In genomic region chr16:31471875-31472558, GRCh38 we compare ENCODE assay signal across 1 cellular context.
TF ChIP-seq lines count a peak whose summit lies in the region.

Gene TGFB1I1, plus strand, starts transcription at chr16:31472152. Its CDS starts 37 bp downstream, at chr16:31472189.

TF ChIP-seq in H1, 55 proteins besides CTCF, POLR2A, EP300 and RAD21:
- TF ChIP-seq PHF8 (conservative IDR thresholded peaks at IDR 0.05; ENCODE audit: low read depth, low read length) = 0 out of 2 replicates have a peak, but pooled peaks have one; percentile 40
- no peak for TF ChIP-seq CBX8 (IDR thresholded peaks at IDR 0.05; ENCODE audit: borderline replicate concordance, low read depth, low read length)
- no peak for TF ChIP-seq TBP (IDR thresholded peaks at IDR 0.05; ENCODE audit: low read depth, low read length)
- no peak for TF ChIP-seq CHD2 (IDR thresholded peaks at IDR 0.05; ENCODE audit: low read length)
- TF ChIP-seq KDM1A (IDR thresholded peaks at IDR 0.05; ENCODE audit: borderline replicate concordance, low read length) = no peak
- TF ChIP-seq SIN3A (conservative IDR thresholded peaks at IDR 0.05 in 1 of 2, IDR thresholded peaks at IDR 0.05 in 1 of 2; ENCODE audit: low read depth in 1 of 2, low read length in 2 of 2) = no peak
- no peak for TF ChIP-seq SP1 (IDR thresholded peaks at IDR 0.05; ENCODE audit: low read depth, low read length)
- TF ChIP-seq CREB1 (IDR thresholded peaks at IDR 0.05) = no peak
- TF ChIP-seq TAF7 (optimal IDR thresholded peaks at IDR 0.05; ENCODE audit: borderline replicate concordance, low read depth, low read length) = peak; percentile 43
- TF ChIP-seq CHD1 (IDR thresholded peaks at IDR 0.05; ENCODE audit: low read depth, low read length) = no peak
- no peak for TF ChIP-seq TEAD4 (IDR thresholded peaks at IDR 0.05; ENCODE audit: low read depth, low read length)
- peak; percentile 65; the same call in 1 of the 2 replicates for TF ChIP-seq RBBP5 (IDR thresholded peaks at IDR 0.05; ENCODE audit: borderline replicate concordance, low read depth, low read length)
- peak; percentile 80 for TF ChIP-seq ASH2L (IDR thresholded peaks at IDR 0.05; ENCODE audit: low read length)
- TF ChIP-seq POLR2AphosphoS5 (IDR thresholded peaks at IDR 0.05; ENCODE audit: low read depth, low read length) = no peak
- no peak for TF ChIP-seq TCF12 (IDR thresholded peaks at IDR 0.05; ENCODE audit: low read depth, low read length)
- TF ChIP-seq CBX5 (IDR thresholded peaks at IDR 0.05; ENCODE audit: low read depth, low read length) = no peak
- no peak for TF ChIP-seq MAFK (IDR thresholded peaks at IDR 0.05; ENCODE audit: low read depth, low read length)
- peak; percentile 31 for TF ChIP-seq KDM4A (IDR thresholded peaks at IDR 0.05; ENCODE audit: low read depth, low read length, severe bottlenecking)
- TF ChIP-seq NRF1 (IDR thresholded peaks at IDR 0.05; ENCODE audit: low read depth, low read length) = no peak
- TF ChIP-seq TAF1 (IDR thresholded peaks at IDR 0.05; ENCODE audit: low read depth, low read length) = no peak
